12 cellular contexts compared by ENCODE assay signal in genomic region chr5:172646716-172647285, GRCh38. TPM values are rescaled to one million over a fixed set of nuclear protein-coding genes. Genes with fewer than 3 reads are reported as not detected.
A peak's percentile ranks its signal among the peaks of the same experiment; 100 is the strongest.
DNase-seq lines count a peak whose midpoint lies in the region; ATAC-seq, FAIRE-seq and TF ChIP-seq lines count a peak whose summit lies in the region.
"Had no signal": no experiment of that assay in that cellular context is flagged by ENCODE, and none has a peak within 500 bp of the region (broad histone marks: within the 10 kb centered on the region; RNA-seq: fewer than 3 reads in every experiment).

No MANE protein-coding gene starts in this region.

- H3K36me3 ChIP-seq in Caco-2 (ENCODE audit: control insufficient read depth, insufficient read depth, low read length) (no peaks in the 10 kb centered on the region), pancreas (no peaks in the 10 kb centered on the region)

- H3K36me3 Mint-ChIP-seq in Caco-2 (ENCODE audit: insufficient read depth, unreplicated experiment) (no peaks in the 10 kb centered on the region), T-cell (no peaks in the 10 kb centered on the region)

- H3K9me3 Mint-ChIP-seq in Caco-2 (ENCODE audit: unreplicated experiment), result no peaks in the 10 kb centered on the region
- H3K9me3 Mint-ChIP-seq in T-cell, result no peaks in the 10 kb centered on the region
- H3K9me3 Mint-ChIP-seq: activated T-helper 2 cell treated with anti-CD3 and anti-CD28 coated beads, Interferon-gamma antibody, Interleukin-2, Interleukin-4, amounts not matched to agents 10 μg/mL and 5 μg/mL and 100 μg/mL, durations not matched to agents 14 hours and 24 hours and 36 hours had no signal

- H3K4me3 Mint-ChIP-seq in Caco-2 (ENCODE audit: unreplicated experiment) (no peak overlapping the region), T-cell (no peak overlapping the region)

- no peaks in the 10 kb centered on the region for H3K9me3 ChIP-seq in Caco-2
- no peaks in the 10 kb centered on the region for H3K9me3 ChIP-seq in pancreas

- H3K27ac ChIP-seq in pancreas, result no peak overlapping the region

- H3K4me1 ChIP-seq in Caco-2 (peaks cover 21% of the 10 kb centered on the region), pancreas (no peaks in the 10 kb centered on the region)

- H3K4me1 Mint-ChIP-seq in Caco-2 (ENCODE audit: low read depth, unreplicated experiment) (peaks cover 17% of the 10 kb centered on the region), T-cell (no peaks in the 10 kb centered on the region)

- ATAC-seq in pancreas (peak; percentile 42 to 65 (median 44)), omental fat pad (ENCODE audit: low FRiP score) (no peak), T-cell (replicated peaks in 1 of 4) (no peak)

- DNase-seq in Caco-2 (peak in 1 of 2 experiments; percentile 25), NCI-H2196 treated with DMSO at 0.1 percent for 48 hours (lab: John Stamatoyannopoulos, UW; ENCODE audit: unreplicated experiment) (peak; percentile 58), fibroblast of villous mesenchyme (ENCODE audit: low read depth) (peak; percentile 20), pancreas (no peak), omental fat pad (ENCODE audit: low spot score) (no peak), T-cell (no peak), GM10248 (ENCODE audit: extremely low spot score) (no peak)
- DNase-seq in activated CD8-positive, alpha-beta memory T cell treated with anti-CD3 and anti-CD28 coated beads, Interleukin-2, amount 50 U/mL, for 4 hours, result no peak
- DNase-seq: foreskin melanocyte, KBM-7 had no signal

- CTCF ChIA-PET in Caco-2 (lab: Charles Lee) (no interaction called here), T-cell (lab: Charles Lee) (no interaction called here), GM10248 (lab: Yijun Ruan, JAX) (interaction anchor here (0.9 kb wide), 1 partner anchor 9 kb away, joined by 3 read pairs; no protein-coding TSS in a partner anchor)

- 75 to 77% methylated on average over 10 of the region's 10 CpGs for WGBS in pancreas, 2 donors

- TF ChIP-seq CTCF in Caco-2 (IDR thresholded peaks at IDR 0.05; ENCODE audit: insufficient read depth in 1 of 2, low read depth in 1 of 2, low read length in 1 of 2, severe bottlenecking in 1 of 2, unreplicated experiment in 1 of 2), result peak; percentile 19 to 37
- TF ChIP-seq CTCF in fibroblast of villous mesenchyme (IDR thresholded peaks at IDR 0.05; ENCODE audit: insufficient read depth, low read depth, low read length), result peak; percentile 51
- no peak for TF ChIP-seq CTCF in pancreas (IDR thresholded peaks at IDR 0.05)
- TF ChIP-seq CTCF in omental fat pad (IDR thresholded peaks at IDR 0.05), result no peak
- TF ChIP-seq CTCF in GM10248 (IDR thresholded peaks at IDR 0.05; ENCODE audit: control extremely low read depth, extremely low read depth, low read depth, missing control alignments), result no peak

- no peak overlapping the region for H3K27ac Mint-ChIP-seq in Caco-2 (ENCODE audit: unreplicated experiment)
- H3K27ac Mint-ChIP-seq in T-cell, result no peak overlapping the region
- H3K27ac Mint-ChIP-seq: activated T-helper 2 cell treated with anti-CD3 and anti-CD28 coated beads, Interferon-gamma antibody, Interleukin-2, Interleukin-4, amounts not matched to agents 10 μg/mL and 5 μg/mL and 100 μg/mL, durations not matched to agents 14 hours and 24 hours and 36 hours had no signal

- BruUV-seq in Caco-2 (replicated peaks; lab: Mats Ljungman, UMichigan), result no TSS peak

- POLR2A ChIA-PET in Caco-2 (lab: Charles Lee) (no interaction called here), T-cell (lab: Charles Lee) (no interaction called here), GM10248 (lab: Yijun Ruan, JAX) (no interaction called here)

- intact Hi-C loops in Caco-2 (cut with micrococcal nuclease; ENCODE audit: unreplicated experiment) (no loop called here), pancreas (cut with DNase I) (no loop called here)

- peaks cover 4% of the 10 kb centered on the region for H3K27me3 Mint-ChIP-seq in Caco-2 (ENCODE audit: insufficient read depth, unreplicated experiment)
- H3K27me3 Mint-ChIP-seq in T-cell, result peaks cover 17 to 20% of the 10 kb centered on the region in 2 donors

- H3K4me3 ChIP-seq in Caco-2 (ENCODE audit: low read depth, low read length) (no peak overlapping the region), fibroblast of villous mesenchyme (ENCODE audit: low read depth, low read length) (no peak overlapping the region), pancreas (no peak overlapping the region)
- H3K4me3 ChIP-seq: skin epidermis had no signal

- no peaks in the 10 kb centered on the region for H3K27me3 ChIP-seq in Caco-2 (replicated peaks; ENCODE audit: control insufficient read depth, insufficient read depth, low read length)
- no peaks in the 10 kb centered on the region for H3K27me3 ChIP-seq in pancreas

- no peak for FAIRE-seq in pancreas (lab: Jason Lieb, UNC)

RNA-seq across cellular contexts. Expression of gene NEURL1B, which starts 5.7 kb away (rescaled TPM):
- 6.0 and 7.6 TPM in 2 replicates for total RNA-seq in Caco-2 (2022)
- 2.9 and 4.3 TPM in 2 replicates for total RNA-seq in fibroblast of villous mesenchyme
- 1 to 10 TPM; 2.8 to 7.8 (median 4.2) TPM for total RNA-seq in pancreas
- 1 to 10 TPM; 3.4 to 4.5 TPM for polyA plus RNA-seq in pancreas
- total RNA-seq in omental fat pad, result 10 to 100 TPM; 10.3 to 86.5 (median 17.8) TPM
- total RNA-seq in T-cell, result under 1 TPM; 0.07 to 0.64 (median 0.20) TPM

Comparison
In these comparisons a context has a peak if more than half of its experiments do, and no peak if none do; other contexts are left out.
1. DNase-seq: peak in NCI-H2196 treated with DMSO at 0.1 percent for 48 hours (single experiment) and fibroblast of villous mesenchyme (single experiment); none in pancreas (0 of 6), omental fat pad (single experiment), T-cell (0 of 34), GM10248 (single experiment) and activated CD8-positive, alpha-beta memory T cell treated with anti-CD3 and anti-CD28 coated beads, Interleukin-2, amount 50 U/mL, for 4 hours (single experiment).
2. CTCF ChIP-seq: peak in Caco-2 (2 of 2) and fibroblast of villous mesenchyme (single experiment); none in pancreas (0 of 4), omental fat pad (0 of 3) and GM10248 (single experiment).
3. ATAC-seq: peak in pancreas (4 of 4); none in omental fat pad (single experiment) and T-cell (0 of 4).